Comparison of ENCODE assay signal across 9 cellular contexts in genomic region chr2:117815946-117816345, GRCh38. TPM values are rescaled to one million over a fixed set of nuclear protein-coding genes. Genes with fewer than 3 reads are reported as not detected.
DNase-seq lines count a peak whose midpoint lies in the region; ATAC-seq and TF ChIP-seq lines count a peak whose summit lies in the region.
"Had no signal": no experiment of that assay in that cellular context is flagged by ENCODE, and none has a peak within 500 bp of the region (broad histone marks: within the 10 kb centered on the region; RNA-seq: fewer than 3 reads in every experiment).

No MANE protein-coding gene starts in this region.

- peak overlapping the region; percentile 94 for H3K4me2 ChIP-seq in Loucy (ENCODE audit: low read depth, low read length, poor library complexity, severe bottlenecking)

- intact Hi-C loops in CD8-positive, alpha-beta T cell (cut with DNase I, micrococcal nuclease), result loop anchor here (2.0 to 10.0 kb wide), 8 partner anchors 187 to 1869 kb away; partner anchors contain the start of genes C2orf76 (in 2 of the 2), DBI (in 2 of the 2), INSIG2 (in 1 of the 2) and TMEM177 (in 1 of the 2)
- intact Hi-C loops in dorsolateral prefrontal cortex (cut with DNase I), result no loop called here
- intact Hi-C loops in CD14-positive monocyte (cut with micrococcal nuclease), result loop anchor here (5.0 to 10.0 kb wide), 2 partner anchors 186 to 189 kb away; no protein-coding TSS in a partner anchor

- ATAC-seq in CD8-positive, alpha-beta T cell, result no peak
- ATAC-seq: left colon had no signal

- CTCF ChIA-PET in CD8-positive, alpha-beta T cell (lab: Charles Lee), result no interaction called here

- H3K9me3 ChIP-seq in CD8-positive, alpha-beta T cell (ENCODE audit: low read length), result no peaks in the 10 kb centered on the region
- no peaks in the 10 kb centered on the region for H3K9me3 ChIP-seq in Loucy (ENCODE audit: insufficient read depth, low read depth, low read length)

- peaks cover 53% of the 10 kb centered on the region for H3K79me2 ChIP-seq in Loucy (ENCODE audit: insufficient read depth, low read length)

- H3K27ac Mint-ChIP-seq in CD8-positive, alpha-beta T cell, result peak overlapping the region; percentile 98
- H3K27ac Mint-ChIP-seq in nephron progenitor cell, result no peak overlapping the region
- peak overlapping the region in 1 of 7 donors; percentile 99 for H3K27ac Mint-ChIP-seq in CD14-positive monocyte

- peaks cover 30% of the 10 kb centered on the region for H3K4me1 ChIP-seq in CD8-positive, alpha-beta T cell (ENCODE audit: insufficient read depth, low read length)
- H3K4me1 ChIP-seq in Loucy (ENCODE audit: insufficient read depth, low read length, poor library complexity, severe bottlenecking), result peaks cover 19% of the 10 kb centered on the region

- peak overlapping the region; percentile 79 for H3K9ac ChIP-seq in Loucy (ENCODE audit: low read depth, low read length, poor library complexity, severe bottlenecking)

- no peaks in the 10 kb centered on the region for H3K9me3 Mint-ChIP-seq in CD8-positive, alpha-beta T cell
- no peaks in the 10 kb centered on the region for H3K9me3 Mint-ChIP-seq in nephron progenitor cell
- peaks cover 0 to 2% (median 0%) of the 10 kb centered on the region in 7 donors for H3K9me3 Mint-ChIP-seq in CD14-positive monocyte

- H3K27me3 ChIP-seq in CD8-positive, alpha-beta T cell (ENCODE audit: insufficient read depth, low read length), result no peaks in the 10 kb centered on the region
- H3K27me3 ChIP-seq in Loucy (ENCODE audit: insufficient read depth, low read length, poor library complexity, severe bottlenecking) (no peaks in the 10 kb centered on the region), dorsolateral prefrontal cortex (no peaks in the 10 kb centered on the region)

- no peak for TF ChIP-seq CTCF in CD8-positive, alpha-beta T cell (IDR thresholded peaks at IDR 0.05)
- TF ChIP-seq CTCF in Loucy (conservative IDR thresholded peaks at IDR 0.05; ENCODE audit: low read length), result no peak
- no peak for TF ChIP-seq CTCF in dorsolateral prefrontal cortex (IDR thresholded peaks at IDR 0.05 in 54 of 56, conservative IDR thresholded peaks at IDR 0.05 in 2 of 56; ENCODE audit: low read depth in 1 of 56, partially characterized antibody in 56 of 56)
- no peak for TF ChIP-seq CTCF in nephron progenitor cell (IDR thresholded peaks at IDR 0.05)
- TF ChIP-seq CTCF in CD14-positive monocyte (IDR thresholded peaks at IDR 0.05), result no peak

- no peak overlapping the region for H2AFZ ChIP-seq in Loucy (ENCODE audit: low read length)

- H3K4me1 Mint-ChIP-seq in CD8-positive, alpha-beta T cell (ENCODE audit: low read depth), result peaks cover 48% of the 10 kb centered on the region
- H3K4me1 Mint-ChIP-seq in nephron progenitor cell (peaks cover 22% of the 10 kb centered on the region), CD14-positive monocyte (peaks cover 11% of the 10 kb centered on the region)

- H3K9me2 ChIP-seq in Loucy (replicated peaks; ENCODE audit: low read depth, low read length), result no peaks in the 10 kb centered on the region

- H3K4me3 ChIP-seq in CD8-positive, alpha-beta T cell (ENCODE audit: low read depth, low read length), result peak overlapping the region; percentile 58
- H3K4me3 ChIP-seq in Loucy (ENCODE audit: low read length, poor library complexity, severe bottlenecking) (peak overlapping the region; percentile 86), dorsolateral prefrontal cortex (peak overlapping the region in 31 of 59 donors; percentile 19 to 100 (median 92))

- H3K4me3 Mint-ChIP-seq in CD8-positive, alpha-beta T cell, result peak overlapping the region; percentile 88
- H3K4me3 Mint-ChIP-seq in nephron progenitor cell (peak overlapping the region; percentile 97), CD14-positive monocyte (no peak overlapping the region)

- H3K27me3 Mint-ChIP-seq in CD8-positive, alpha-beta T cell (ENCODE audit: low read depth), result no peaks in the 10 kb centered on the region
- H3K27me3 Mint-ChIP-seq in nephron progenitor cell (ENCODE audit: low read depth, poor library complexity), result peaks cover 9% of the 10 kb centered on the region
- H3K27me3 Mint-ChIP-seq in CD14-positive monocyte (ENCODE audit: low read depth in 3 of 3), result peaks cover 3 to 4% (median 3%) of the 10 kb centered on the region in 3 donors

- no peaks in the 10 kb centered on the region for H3F3A ChIP-seq in Loucy (ENCODE audit: low read depth)

- H3K27ac ChIP-seq in CD8-positive, alpha-beta T cell (ENCODE audit: low read depth, low read length), result peak overlapping the region; percentile 90
- no peak overlapping the region for H3K27ac ChIP-seq in dorsolateral prefrontal cortex

- peaks cover 27% of the 10 kb centered on the region for H3K36me3 ChIP-seq in CD8-positive, alpha-beta T cell (ENCODE audit: insufficient read depth, low read length)
- peaks cover 34% of the 10 kb centered on the region for H3K36me3 ChIP-seq in Loucy (ENCODE audit: insufficient read depth, low read length)

- DNase-seq in CD8-positive, alpha-beta T cell, result no peak
- no peak for DNase-seq in dorsolateral prefrontal cortex
- no peak for DNase-seq in nephron progenitor cell
- no peak for DNase-seq in cortex of kidney (lab: John Stamatoyannopoulos, UW)
- DNase-seq in cerebellar cortex (ENCODE audit: low spot score), result no peak
- no peak for DNase-seq in CD14-positive monocyte (ENCODE audit: low spot score)
- DNase-seq in LoVo (ENCODE audit: low spot score), result no peak
- DNase-seq: left colon had no signal

- peaks cover 28% of the 10 kb centered on the region for H4K20me1 ChIP-seq in Loucy (ENCODE audit: insufficient read depth, low read length, poor library complexity, severe bottlenecking)

- POLR2A ChIA-PET in CD8-positive, alpha-beta T cell (lab: Charles Lee), result no interaction called here

- peaks cover 58% of the 10 kb centered on the region for H3K36me3 Mint-ChIP-seq in CD8-positive, alpha-beta T cell
- H3K36me3 Mint-ChIP-seq in nephron progenitor cell (ENCODE audit: low read depth), result peaks cover 38% of the 10 kb centered on the region
- peaks cover 40 to 41% of the 10 kb centered on the region in 2 donors for H3K36me3 Mint-ChIP-seq in CD14-positive monocyte

RNA-seq across cellular contexts. Expression of gene DDX18, which starts 1.5 kb away (rescaled TPM):
- 100 to 1,000 TPM; 124 to 129 TPM for total RNA-seq in CD8-positive, alpha-beta T cell
- 10 to 100 TPM; 22.2 to 51.3 (median 39.9) TPM for total RNA-seq in dorsolateral prefrontal cortex
- 10 to 100 TPM; 19.1 to 19.7 TPM for polyA plus RNA-seq in CD14-positive monocyte

Comparison
In these comparisons a context has a peak if more than half of its experiments do, and no peak if none do; other contexts are left out.
1. H3K4me3 Mint-ChIP-seq: peak in CD8-positive, alpha-beta T cell (single experiment) and nephron progenitor cell (single experiment); none in CD14-positive monocyte (0 of 2).
2. intact Hi-C loops: an anchor here in CD8-positive, alpha-beta T cell (2.0 to 10.0 kb wide) and CD14-positive monocyte (5.0 to 10.0 kb wide); none called in dorsolateral prefrontal cortex.
3. Peak in every context shown above with its lines, with median percentiles within 50 percentile points of each other: H3K4me3 ChIP-seq.